ENCODE assay signal across 1 cellular context in the genomic region with DNA sequence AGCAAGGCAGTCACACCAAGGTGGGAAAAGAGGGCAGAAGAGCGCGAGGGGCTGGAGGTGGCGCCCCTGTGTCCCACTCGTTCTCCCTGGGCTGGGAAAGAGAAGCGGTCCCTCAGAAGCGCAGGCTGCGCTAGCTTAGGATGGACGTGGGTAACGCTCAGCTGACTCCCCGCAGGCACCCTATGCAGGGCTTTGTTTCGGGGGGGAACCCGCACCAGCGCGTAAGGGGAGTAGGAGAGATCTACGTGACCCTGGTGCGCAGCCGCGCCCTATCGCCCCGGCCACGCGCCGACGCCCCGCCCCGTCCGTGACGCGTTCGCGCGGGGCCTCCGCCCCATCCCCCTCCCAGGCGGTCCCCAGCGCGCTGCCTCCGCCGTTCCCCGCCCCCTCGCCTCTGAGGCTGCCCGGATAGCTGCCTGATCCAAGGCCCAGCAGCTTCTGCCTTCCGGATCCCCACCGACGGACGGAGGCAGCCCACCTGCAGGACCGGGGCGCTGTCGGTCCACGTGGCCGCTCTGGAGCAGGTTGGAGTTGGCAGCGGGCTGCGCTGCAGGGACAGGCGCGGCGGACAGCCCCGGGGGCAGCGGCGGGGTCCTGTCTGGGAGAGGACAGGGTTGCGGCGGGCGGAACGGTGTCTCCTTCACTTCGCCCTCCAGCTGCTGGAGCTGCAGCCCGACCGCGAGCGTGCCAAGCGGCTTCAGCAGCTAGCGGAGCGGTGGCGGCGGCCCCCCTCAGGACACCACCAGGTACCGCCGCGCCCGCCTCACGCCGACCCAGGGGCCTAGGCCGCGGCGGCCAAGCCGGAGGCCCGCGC.
TF ChIP-seq lines count a peak whose summit lies in the region.

A gene with protein sequence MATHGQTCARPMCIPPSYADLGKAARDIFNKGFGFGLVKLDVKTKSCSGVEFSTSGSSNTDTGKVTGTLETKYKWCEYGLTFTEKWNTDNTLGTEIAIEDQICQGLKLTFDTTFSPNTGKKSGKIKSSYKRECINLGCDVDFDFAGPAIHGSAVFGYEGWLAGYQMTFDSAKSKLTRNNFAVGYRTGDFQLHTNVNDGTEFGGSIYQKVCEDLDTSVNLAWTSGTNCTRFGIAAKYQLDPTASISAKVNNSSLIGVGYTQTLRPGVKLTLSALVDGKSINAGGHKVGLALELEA (plus strand): TSS at position 604 of the 814 bp plus-strand sequence. CDS start 363 bp downstream, outside the sequence.

TF ChIP-seq in neural cell, 6 proteins besides CTCF, POLR2A, EP300 and RAD21 (continued from another document):
- TF ChIP-seq, protein P1, sequence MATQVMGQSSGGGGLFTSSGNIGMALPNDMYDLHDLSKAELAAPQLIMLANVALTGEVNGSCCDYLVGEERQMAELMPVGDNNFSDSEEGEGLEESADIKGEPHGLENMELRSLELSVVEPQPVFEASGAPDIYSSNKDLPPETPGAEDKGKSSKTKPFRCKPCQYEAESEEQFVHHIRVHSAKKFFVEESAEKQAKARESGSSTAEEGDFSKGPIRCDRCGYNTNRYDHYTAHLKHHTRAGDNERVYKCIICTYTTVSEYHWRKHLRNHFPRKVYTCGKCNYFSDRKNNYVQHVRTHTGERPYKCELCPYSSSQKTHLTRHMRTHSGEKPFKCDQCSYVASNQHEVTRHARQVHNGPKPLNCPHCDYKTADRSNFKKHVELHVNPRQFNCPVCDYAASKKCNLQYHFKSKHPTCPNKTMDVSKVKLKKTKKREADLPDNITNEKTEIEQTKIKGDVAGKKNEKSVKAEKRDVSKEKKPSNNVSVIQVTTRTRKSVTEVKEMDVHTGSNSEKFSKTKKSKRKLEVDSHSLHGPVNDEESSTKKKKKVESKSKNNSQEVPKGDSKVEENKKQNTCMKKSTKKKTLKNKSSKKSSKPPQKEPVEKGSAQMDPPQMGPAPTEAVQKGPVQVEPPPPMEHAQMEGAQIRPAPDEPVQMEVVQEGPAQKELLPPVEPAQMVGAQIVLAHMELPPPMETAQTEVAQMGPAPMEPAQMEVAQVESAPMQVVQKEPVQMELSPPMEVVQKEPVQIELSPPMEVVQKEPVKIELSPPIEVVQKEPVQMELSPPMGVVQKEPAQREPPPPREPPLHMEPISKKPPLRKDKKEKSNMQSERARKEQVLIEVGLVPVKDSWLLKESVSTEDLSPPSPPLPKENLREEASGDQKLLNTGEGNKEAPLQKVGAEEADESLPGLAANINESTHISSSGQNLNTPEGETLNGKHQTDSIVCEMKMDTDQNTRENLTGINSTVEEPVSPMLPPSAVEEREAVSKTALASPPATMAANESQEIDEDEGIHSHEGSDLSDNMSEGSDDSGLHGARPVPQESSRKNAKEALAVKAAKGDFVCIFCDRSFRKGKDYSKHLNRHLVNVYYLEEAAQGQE (IDR thresholded peaks at IDR 0.05; ENCODE audit: borderline replicate concordance), result peak; percentile 61
- peak; percentile 84 for TF ChIP-seq MXI1 (conservative IDR thresholded peaks at IDR 0.05; ENCODE audit: poor library complexity, severe bottlenecking)
TF ChIP-seq in neural cell: peak in this region for 5.
